ENCODE assay signal across 1 cellular context in genomic region chr17:75610103-75610984, GRCh38.
TF ChIP-seq lines count a peak whose summit lies in the region.

No MANE protein-coding gene starts in this region.

TF ChIP-seq in HepG2, 621 proteins besides CTCF, POLR2A, EP300 and RAD21 (continued from another document and continues in another):
- TF ChIP-seq MYPOP (CRISPR knock-in tag; IDR thresholded peaks at IDR 0.05) = no peak
- peak; percentile 57 for TF ChIP-seq ASH2L (IDR thresholded peaks at IDR 0.05; ENCODE audit: insufficient read length, low read depth, low read length)
- 0 out of 2 replicates have a peak, but pooled peaks have one; percentile 26 for TF ChIP-seq RCOR2 (CRISPR knock-in tag; IDR thresholded peaks at IDR 0.05)
- no peak for TF ChIP-seq DNMT3B (CRISPR knock-in tag; conservative IDR thresholded peaks at IDR 0.05)
- TF ChIP-seq CENPX (CRISPR knock-in tag; IDR thresholded peaks at IDR 0.05) = no peak
- TF ChIP-seq ZKSCAN1 (IDR thresholded peaks at IDR 0.05; ENCODE audit: low read length) = no peak
- peak; percentile 84; the same call in 1 of the 2 replicates for TF ChIP-seq MLX (CRISPR knock-in tag; IDR thresholded peaks at IDR 0.05)
- TF ChIP-seq ELF3 (CRISPR knock-in tag; IDR thresholded peaks at IDR 0.05) = peak; percentile 37; the same call in 1 of the 2 replicates
- TF ChIP-seq HINFP (CRISPR knock-in tag; IDR thresholded peaks at IDR 0.05; ENCODE audit: low read depth) = no peak
- no peak for TF ChIP-seq MTF1 (CRISPR knock-in tag; IDR thresholded peaks at IDR 0.05)
- no peak; the same call in 1 of the 2 replicates for TF ChIP-seq ARID5B (CRISPR knock-in tag; IDR thresholded peaks at IDR 0.05)
- peak; percentile 54 for TF ChIP-seq HNF1B (CRISPR knock-in tag; IDR thresholded peaks at IDR 0.05)
- peak; percentile 59 to 88 for TF ChIP-seq NR2F1 (CRISPR knock-in tag; IDR thresholded peaks at IDR 0.05)
- no peak for TF ChIP-seq RAD51 (IDR thresholded peaks at IDR 0.05; ENCODE audit: borderline replicate concordance)
- no peak; the same call in 1 of the 2 replicates for TF ChIP-seq ZXDC (CRISPR knock-in tag; IDR thresholded peaks at IDR 0.05)
- peak; percentile 60 for TF ChIP-seq RXRB (CRISPR knock-in tag; IDR thresholded peaks at IDR 0.05; ENCODE audit: borderline replicate concordance)
- TF ChIP-seq TSC22D2 (CRISPR knock-in tag; IDR thresholded peaks at IDR 0.05; ENCODE audit: borderline replicate concordance) = peak; percentile 50; the same call in 1 of the 2 replicates
- TF ChIP-seq MIER3 (CRISPR knock-in tag; IDR thresholded peaks at IDR 0.05; ENCODE audit: borderline replicate concordance) = 0 out of 2 replicates have a peak, but pooled peaks have one; percentile 65
- TF ChIP-seq KLF16 (CRISPR knock-in tag; IDR thresholded peaks at IDR 0.05) = peak in 1 of 2 experiments; percentile 22; a peak in 1 of 4 replicates
- no peak for TF ChIP-seq DZIP1 (CRISPR knock-in tag; IDR thresholded peaks at IDR 0.05)
- TF ChIP-seq ZNF83 (CRISPR knock-in tag; IDR thresholded peaks at IDR 0.05; ENCODE audit: borderline replicate concordance) = no peak
- TF ChIP-seq ZBTB46 (CRISPR knock-in tag; IDR thresholded peaks at IDR 0.05; ENCODE audit: borderline replicate concordance) = no peak
- TF ChIP-seq NFE2L1 (CRISPR knock-in tag; IDR thresholded peaks at IDR 0.05; ENCODE audit: borderline replicate concordance) = no peak
- TF ChIP-seq ZNF598 (CRISPR knock-in tag; IDR thresholded peaks at IDR 0.05; ENCODE audit: borderline replicate concordance) = no peak
- TF ChIP-seq FOSL1 (CRISPR knock-in tag; IDR thresholded peaks at IDR 0.05; ENCODE audit: borderline replicate concordance) = peak; percentile 66; the same call in 1 of the 2 replicates
- TF ChIP-seq ZNF703 (CRISPR knock-in tag; IDR thresholded peaks at IDR 0.05; ENCODE audit: borderline replicate concordance) = 0 out of 2 replicates have a peak, but pooled peaks have one; percentile 10
- peak; percentile 19 for TF ChIP-seq TEAD3 (CRISPR knock-in tag; optimal IDR thresholded peaks at IDR 0.05; ENCODE audit: borderline replicate concordance)
- peak; percentile 33; the same call in 1 of the 2 replicates for TF ChIP-seq SOX5 (CRISPR knock-in tag; IDR thresholded peaks at IDR 0.05; ENCODE audit: borderline replicate concordance)
- no peak for TF ChIP-seq ZNF788 (CRISPR knock-in tag; IDR thresholded peaks at IDR 0.05; ENCODE audit: borderline replicate concordance)
- TF ChIP-seq ZBTB43 (CRISPR knock-in tag; conservative IDR thresholded peaks at IDR 0.05) = no peak
- TF ChIP-seq PRPF4 (IDR thresholded peaks at IDR 0.05; ENCODE audit: low read depth, low read length, poor library complexity, severe bottlenecking) = no peak
- TF ChIP-seq SPEN (CRISPR knock-in tag; IDR thresholded peaks at IDR 0.05; ENCODE audit: low read depth) = no peak
- TF ChIP-seq ZNF296 (CRISPR knock-in tag; conservative IDR thresholded peaks at IDR 0.05) = no peak
- peak; percentile 42; the same call in 1 of the 2 replicates for TF ChIP-seq GABPB1 (CRISPR knock-in tag; IDR thresholded peaks at IDR 0.05)
- TF ChIP-seq RBM39 (IDR thresholded peaks at IDR 0.05; ENCODE audit: low read depth, low read length, poor library complexity, severe bottlenecking) = peak; percentile 38
- 0 out of 2 replicates have a peak, but pooled peaks have one; percentile 16 for TF ChIP-seq HHEX (CRISPR knock-in tag; IDR thresholded peaks at IDR 0.05)
- no peak for TF ChIP-seq ZBTB2 (CRISPR knock-in tag; IDR thresholded peaks at IDR 0.05; ENCODE audit: low read depth)
- TF ChIP-seq HOXA3 (CRISPR knock-in tag; IDR thresholded peaks at IDR 0.05) = peak; percentile 37; the same call in 1 of the 2 replicates
